In genomic region chr1:182731852-182732575, GRCh38 we compare ENCODE assay signal across 26 cellular contexts. TPM values are rescaled to one million over a fixed set of nuclear protein-coding genes. Genes with fewer than 3 reads are reported as not detected.
"Had no signal": no experiment of that assay in that cellular context is flagged by ENCODE, and none has a peak within 500 bp of the region (broad histone marks: within the 10 kb centered on the region; RNA-seq: fewer than 3 reads in every experiment).

No MANE protein-coding gene starts in this region.

- H3K27me3 Mint-ChIP-seq: stimulated activated memory B cell treated with anti-CD40 and anti-IgM and Interleukin-4, amounts not matched to agents 10 μg/mL and 1 μg/mL and 100 μg/mL, for 72 hours had no signal

- H3K27me3 ChIP-seq: cardiac muscle cell, heart left ventricle, pancreas, right lobe of liver, transverse colon had no signal

- H3K27ac Mint-ChIP-seq: activated naive CD8-positive, alpha-beta T cell treated with anti-CD3 and anti-CD28 coated beads, Interleukin-2, amount 10 ng/mL, durations not matched to agents 7 days and 5 days; activated T-helper 2 cell treated with anti-CD3 and anti-CD28 coated beads, Interferon-gamma antibody, Interleukin-2, Interleukin-4, amounts not matched to agents 10 μg/mL and 5 μg/mL and 100 μg/mL, durations not matched to agents 14 hours and 24 hours and 36 hours; endodermal cell; natural killer cell treated with Interleukin-12 subunit alpha and Interleukin-12 subunit beta and Interleukin-15 and Interleukin-18, amount 100 ng/mL, for 72 hours; stimulated activated memory B cell treated with anti-CD40 and anti-IgM and Interleukin-4, amounts not matched to agents 10 μg/mL and 1 μg/mL and 100 μg/mL, for 72 hours had no signal

- ATAC-seq: activated T-cell treated with anti-CD3 and anti-CD28 coated beads, Interleukin-2, amount 50 U/mL, for 4 hours; heart left ventricle; left cardiac atrium; pancreas; right lobe of liver; stimulated activated memory B cell treated with anti-CD40 and anti-IgM and Interleukin-4, amounts not matched to agents 10 μg/mL and 1 μg/mL and 100 μg/mL, for 72 hours had no signal

- H3K4me1 ChIP-seq: heart left ventricle, pancreas, right lobe of liver, transverse colon had no signal

- H3K36me3 ChIP-seq: cardiac muscle cell, heart left ventricle, pancreas, right lobe of liver, transverse colon had no signal

- H3K4me3 Mint-ChIP-seq: activated naive CD8-positive, alpha-beta T cell treated with anti-CD3 and anti-CD28 coated beads, Interleukin-2, amount 10 ng/mL, durations not matched to agents 7 days and 5 days; activated T-cell treated with anti-CD3 and anti-CD28 coated beads, Interleukin-2, amount 50 U/mL, for 4 hours; endodermal cell; natural killer cell treated with Interleukin-12 subunit alpha and Interleukin-12 subunit beta and Interleukin-15 and Interleukin-18, amount 100 ng/mL, for 72 hours; stimulated activated memory B cell treated with anti-CD40 and anti-IgM and Interleukin-4, amounts not matched to agents 10 μg/mL and 1 μg/mL and 100 μg/mL, for 72 hours had no signal

- DNase-seq: activated CD4-positive, alpha-beta T cell treated with anti-CD3 and anti-CD28 coated beads for 4 hours; activated CD4-positive, alpha-beta T cell treated with anti-CD3 and anti-CD28 coated beads, Interleukin-2, amount 50 U/mL, for 48 hours; activated CD4-positive, CD25-positive, alpha-beta regulatory T cell; activated CD8-positive, alpha-beta memory T cell treated with anti-CD3 and anti-CD28 coated beads, Interleukin-2, amount 50 U/mL, for 48 hours; activated naive CD4-positive, alpha-beta T cell treated with Interleukin-2 at 50 U/mL for 16 hours; activated naive CD8-positive, alpha-beta T cell treated with anti-CD3 and anti-CD28 coated beads, Interleukin-2, amount 10 ng/mL, durations not matched to agents 7 days and 5 days; activated T-cell treated with anti-CD3 and anti-CD28 coated beads, Interleukin-2, amount 50 U/mL, for 4 hours; amygdala; cortex of kidney; endodermal cell; heart left ventricle; islet precursor cell; left cardiac atrium; pancreas; right lobe of liver; small intestine; stimulated activated CD4-positive, alpha-beta T cell treated with anti-CD3 and anti-CD28 coated beads, Interleukin-2, amount 100 ng/mL, for 24 hours; T1000; transverse colon had no signal

- H3K9me3 ChIP-seq: pancreas, right lobe of liver, transverse colon had no signal

- H3K36me3 Mint-ChIP-seq: activated naive CD8-positive, alpha-beta T cell treated with anti-CD3 and anti-CD28 coated beads, Interleukin-2, amount 10 ng/mL, durations not matched to agents 7 days and 5 days; natural killer cell treated with Interleukin-12 subunit alpha and Interleukin-12 subunit beta and Interleukin-15 and Interleukin-18, amount 100 ng/mL, for 72 hours; stimulated activated memory B cell treated with anti-CD40 and anti-IgM and Interleukin-4, amounts not matched to agents 10 μg/mL and 1 μg/mL and 100 μg/mL, for 72 hours had no signal

- H3K4me1 Mint-ChIP-seq: activated naive CD8-positive, alpha-beta T cell treated with anti-CD3 and anti-CD28 coated beads, Interleukin-2, amount 10 ng/mL, durations not matched to agents 7 days and 5 days; stimulated activated memory B cell treated with anti-CD40 and anti-IgM and Interleukin-4, amounts not matched to agents 10 μg/mL and 1 μg/mL and 100 μg/mL, for 72 hours had no signal

- H3K4me3 ChIP-seq: cardiac muscle cell, heart left ventricle, pancreas, right lobe of liver, transverse colon had no signal

- H3K27ac ChIP-seq: cardiac muscle cell, heart left ventricle, pancreas, right lobe of liver, transverse colon had no signal

RNA-seq across cellular contexts. Expression of gene RGS8, which starts 47.6 kb away (rescaled TPM):
- total RNA-seq: activated CD8-positive, alpha-beta memory T cell treated with anti-CD3 and anti-CD28 coated beads for 36 hours; activated naive CD8-positive, alpha-beta T cell treated with anti-CD3 and anti-CD28 coated beads, Interleukin-2, amount 10 ng/mL, durations not matched to agents 7 days and 5 days; activated T-cell treated with anti-CD3 and anti-CD28 coated beads, Interleukin-2, amount 50 U/mL, for 4 hours; activated T-helper 2 cell treated with anti-CD3 and anti-CD28 coated beads, Interferon-gamma antibody, Interleukin-2, Interleukin-4, amounts not matched to agents 10 μg/mL and 5 μg/mL and 100 μg/mL, durations not matched to agents 14 hours and 24 hours and 36 hours; fibroblast of villous mesenchyme; natural killer cell treated with Interleukin-12 subunit alpha and Interleukin-12 subunit beta and Interleukin-15 and Interleukin-18, amount 100 ng/mL, for 72 hours; pancreas; right lobe of liver had no signal
- polyA plus RNA-seq: cardiac muscle cell, heart left ventricle, liver had no signal
